ENCODE assay signal across 12 cellular contexts in genomic region chr9:94908583-94909249, GRCh38.
A peak's percentile ranks its signal among the peaks of the same experiment; 100 is the strongest.
DNase-seq lines count a peak whose midpoint lies in the region; ATAC-seq and TF ChIP-seq lines count a peak whose summit lies in the region.
"Had no signal": no experiment of that assay in that cellular context is flagged by ENCODE, and none has a peak within 500 bp of the region (broad histone marks: within the 10 kb centered on the region; RNA-seq: fewer than 3 reads in every experiment).

No MANE protein-coding gene starts in this region.

- TF ChIP-seq POLR2A in upper lobe of left lung (IDR thresholded peaks at IDR 0.05), result peak in 1 of 4 donors; percentile 47

- DNase-seq in NCI-H1417 (lab: John Stamatoyannopoulos, UW) (peak in 2 of 3 experiments; percentile 73 to 92), NCI-H1417 treated with DMSO at 0.1 percent for 48 hours (lab: John Stamatoyannopoulos, UW) (no peak), endodermal cell (peak; percentile 5), upper lobe of left lung (peak in 1 of 2 donors; percentile 78), GM03348 (ENCODE audit: low spot score) (no peak), NCI-H1436 treated with DMSO at 0.1 percent for 48 hours (lab: John Stamatoyannopoulos, UW) (no peak), DMS153 (lab: John Stamatoyannopoulos, UW) (no peak)
- DNase-seq: KG1; stimulated activated naive CD4-positive, alpha-beta T cell had no signal

- H3K4me1 ChIP-seq in endodermal cell (ENCODE audit: control insufficient read depth, insufficient read depth, low read length), result peaks cover 23% of the 10 kb centered on the region
- H3K4me1 ChIP-seq in muscle layer of duodenum (ENCODE audit: control insufficient read depth in 1 of 2, insufficient read depth in 2 of 2, low read length in 2 of 2), result peaks cover 0 to 5% of the 10 kb centered on the region in 2 donors
- peaks cover 0 to 28% (median 17%) of the 10 kb centered on the region in 4 donors for H3K4me1 ChIP-seq in upper lobe of left lung

- no peaks in the 10 kb centered on the region for H3K36me3 Mint-ChIP-seq in endodermal cell (ENCODE audit: low read depth)

- TF ChIP-seq EP300 in upper lobe of left lung (IDR thresholded peaks at IDR 0.05), result peak in 2 of 4 donors; percentile 79 to 93

- no peaks in the 10 kb centered on the region for H3K27me3 ChIP-seq in endodermal cell (ENCODE audit: control insufficient read depth, insufficient read depth, low read length, poor library complexity, severe bottlenecking)
- no peaks in the 10 kb centered on the region for H3K27me3 ChIP-seq in muscle layer of duodenum (ENCODE audit: low read depth, low read length)
- no peaks in the 10 kb centered on the region for H3K27me3 ChIP-seq in upper lobe of left lung

- H3K27ac ChIP-seq in endodermal cell (ENCODE audit: low read depth, low read length), result no peak overlapping the region
- H3K27ac ChIP-seq in muscle layer of duodenum (ENCODE audit: low read length), result peak overlapping the region; percentile 61
- H3K27ac ChIP-seq in upper lobe of left lung, result peak overlapping the region; percentile 69 to 84 (median 77)
- H3K27ac ChIP-seq: 22Rv1 had no signal

- no peak overlapping the region for H3K9ac ChIP-seq in endodermal cell (ENCODE audit: extremely low read depth, low read length, poor library complexity, severe bottlenecking)

- no peaks in the 10 kb centered on the region for H3K9me3 Mint-ChIP-seq in endodermal cell

- H3K27me3 Mint-ChIP-seq in endodermal cell (ENCODE audit: insufficient read depth), result no peaks in the 10 kb centered on the region

- H3K4me3 Mint-ChIP-seq in endodermal cell, result no peak overlapping the region

- peaks cover 6% of the 10 kb centered on the region for H3K9me3 ChIP-seq in endodermal cell (ENCODE audit: control insufficient read depth, low read length)
- no peaks in the 10 kb centered on the region for H3K9me3 ChIP-seq in muscle layer of duodenum (ENCODE audit: control insufficient read depth in 1 of 2, low read length in 2 of 2)
- H3K9me3 ChIP-seq in upper lobe of left lung, result no peaks in the 10 kb centered on the region

- 82 to 100% methylated on average over 2 to 9 of the region's 9 CpGs for WGBS in endodermal cell (ENCODE audit: insufficient coverage in 1 of 2, insufficient read length in 1 of 2), 2 experiments
- 63 to 74% methylated on average over 9 of the region's 9 CpGs for WGBS in upper lobe of left lung, 2 donors

- H3K4me1 Mint-ChIP-seq in endodermal cell, result peaks cover 51% of the 10 kb centered on the region

- H3K36me3 ChIP-seq in endodermal cell (ENCODE audit: control insufficient read depth, insufficient read depth, low read length) (no peaks in the 10 kb centered on the region), muscle layer of duodenum (ENCODE audit: control insufficient read depth in 1 of 2, insufficient read depth in 2 of 2, low read length in 2 of 2) (no peaks in the 10 kb centered on the region), upper lobe of left lung (no peaks in the 10 kb centered on the region)

- H3K27ac Mint-ChIP-seq in endodermal cell, result no peak overlapping the region

- TF ChIP-seq CTCF in endodermal cell (conservative IDR thresholded peaks at IDR 0.05), result no peak
- TF ChIP-seq CTCF in upper lobe of left lung (IDR thresholded peaks at IDR 0.05), result no peak

- peak; percentile 63 to 82 for ATAC-seq in upper lobe of left lung (ENCODE audit: low FRiP score in 2 of 2)
- ATAC-seq: GM12878 had no signal

- H3K4me3 ChIP-seq in endodermal cell (ENCODE audit: low read length), result no peak overlapping the region
- no peak overlapping the region for H3K4me3 ChIP-seq in muscle layer of duodenum (ENCODE audit: low read depth in 1 of 2, low read length in 2 of 2)
- no peak overlapping the region for H3K4me3 ChIP-seq in upper lobe of left lung
- H3K4me3 ChIP-seq: GM12878 had no signal

Comparison
In these comparisons a context has a peak if more than half of its experiments do, and no peak if none do; other contexts are left out.
1. DNase-seq: peak in NCI-H1417 (2 of 3) and endodermal cell (single experiment); none in NCI-H1417 treated with DMSO at 0.1 percent for 48 hours (single experiment), GM03348 (single experiment), NCI-H1436 treated with DMSO at 0.1 percent for 48 hours (single experiment) and DMS153 (single experiment).